22 cellular contexts compared by ENCODE assay signal in genomic region chr15:32873292-32874114, GRCh38.
DNase-seq lines count a peak whose midpoint lies in the region; ATAC-seq, FAIRE-seq and TF ChIP-seq lines count a peak whose summit lies in the region.
"Had no signal": no experiment of that assay in that cellular context is flagged by ENCODE, and none has a peak within 500 bp of the region (broad histone marks: within the 10 kb centered on the region; RNA-seq: fewer than 3 reads in every experiment).

No MANE protein-coding gene starts in this region.

- intact Hi-C loops in gastrocnemius medialis (cut with DNase I; ENCODE audit: low total_unique reads): no loop called here

- H3K4me3 Mint-ChIP-seq in GM23338: no peak overlapping the region
- H3K4me3 Mint-ChIP-seq in effector memory CD8-positive, alpha-beta T cell: no peak overlapping the region
- H3K4me3 Mint-ChIP-seq: activated naive CD4-positive, alpha-beta T cell treated with anti-CD3 and anti-CD28 coated beads for 36 hours; B cell; naive thymus-derived CD8-positive, alpha-beta T cell; stimulated activated naive CD8-positive, alpha-beta T cell treated with anti-CD3 and anti-CD28 coated beads, Interleukin-15, amount 100 ng/mL, for 72 hours; T-helper 1 cell treated with Interleukin-12 subunit alpha and Interleukin-12 subunit beta and Interleukin-4 antibody, amounts not matched to agents 30 μg/mL and 1 μg/mL, for 36 hours had no signal

- DNase-seq in GM23338 (ENCODE audit: low spot score) (no peak), adipocyte (ENCODE audit: low read depth) (no peak), kidney tubule cell (ENCODE audit: low spot score) (peak; percentile 12), gastrocnemius medialis (no peak), HTR-8/SVneo (ENCODE audit: insufficient read length, low spot score) (no peak), NCI-H526 treated with DMSO at 0.1 percent for 48 hours (lab: John Stamatoyannopoulos, UW) (no peak)
- no peak for DNase-seq in effector memory CD8-positive, alpha-beta T cell
- no peak for DNase-seq in activated CD4-positive, alpha-beta T cell treated with anti-CD3 and anti-CD28 coated beads for 4 hours
- DNase-seq: activated CD4-positive, CD25-positive, alpha-beta regulatory T cell treated with anti-CD3 and anti-CD28 coated beads, Interleukin-2, amount 50 U/mL, for 72 hours; activated naive CD4-positive, alpha-beta T cell treated with anti-CD3 and anti-CD28 coated beads for 36 hours; DMS79; effector CD8-positive, alpha-beta T cell; naive thymus-derived CD8-positive, alpha-beta T cell; NCI-H1694; NCI-H510A; stimulated activated naive CD8-positive, alpha-beta T cell treated with anti-CD3 and anti-CD28 coated beads, Interleukin-15, amount 100 ng/mL, for 72 hours had no signal

- no peak overlapping the region for H3K27ac ChIP-seq in GM23338 (ENCODE audit: low read depth)
- peak overlapping the region; percentile 5 to 37 (median 30) for H3K27ac ChIP-seq in gastrocnemius medialis
- H3K27ac ChIP-seq: HL-60 had no signal

- H3K36me3 Mint-ChIP-seq in GM23338 (ENCODE audit: low read depth): no peaks in the 10 kb centered on the region; the same call in 2 of the 3 replicates
- no peaks in the 10 kb centered on the region for H3K36me3 Mint-ChIP-seq in effector memory CD8-positive, alpha-beta T cell (ENCODE audit: insufficient read depth)

- no peaks in the 10 kb centered on the region for H3K9me3 Mint-ChIP-seq in GM23338
- no peaks in the 10 kb centered on the region for H3K9me3 Mint-ChIP-seq in effector memory CD8-positive, alpha-beta T cell
- H3K9me3 Mint-ChIP-seq: activated naive CD4-positive, alpha-beta T cell treated with anti-CD3 and anti-CD28 coated beads for 36 hours; naive thymus-derived CD8-positive, alpha-beta T cell; stimulated activated naive CD8-positive, alpha-beta T cell treated with anti-CD3 and anti-CD28 coated beads, Interleukin-15, amount 100 ng/mL, for 72 hours; T-helper 1 cell treated with Interleukin-12 subunit alpha and Interleukin-12 subunit beta and Interleukin-4 antibody, amounts not matched to agents 30 μg/mL and 1 μg/mL, for 36 hours had no signal

- no peaks in the 10 kb centered on the region for H4K20me1 ChIP-seq in GM23338 (replicated peaks; ENCODE audit: insufficient read depth)

- no peaks in the 10 kb centered on the region for H3K79me2 ChIP-seq in GM23338 (replicated peaks; ENCODE audit: insufficient read depth)

- H3K36me3 ChIP-seq in GM23338 (ENCODE audit: insufficient read depth) (no peaks in the 10 kb centered on the region; the same call in 1 of the 2 replicates), adipocyte (ENCODE audit: control insufficient read depth, insufficient read depth, low read length, severe bottlenecking) (no peaks in the 10 kb centered on the region), gastrocnemius medialis (no peaks in the 10 kb centered on the region)

- H3K9me3 ChIP-seq in adipocyte (ENCODE audit: control insufficient read depth, low read length): no peaks in the 10 kb centered on the region
- no peaks in the 10 kb centered on the region for H3K9me3 ChIP-seq in gastrocnemius medialis

- no peaks in the 10 kb centered on the region for H3K27me3 Mint-ChIP-seq in GM23338 (ENCODE audit: insufficient read depth, low read depth, poor library complexity)
- H3K27me3 Mint-ChIP-seq in effector memory CD8-positive, alpha-beta T cell: no peaks in the 10 kb centered on the region
- H3K27me3 Mint-ChIP-seq: naive thymus-derived CD8-positive, alpha-beta T cell had no signal

- peak overlapping the region; percentile 43 for H3K9ac ChIP-seq in adipocyte (ENCODE audit: low read length)

- FAIRE-seq in HTR-8/SVneo (lab: Jason Lieb, UNC): no peak
- FAIRE-seq: frontal cortex, kidney had no signal

- no peak overlapping the region; the same call in 1 of the 2 replicates for H3K27ac Mint-ChIP-seq in GM23338
- no peak overlapping the region for H3K27ac Mint-ChIP-seq in effector memory CD8-positive, alpha-beta T cell
- H3K27ac Mint-ChIP-seq: activated naive CD4-positive, alpha-beta T cell treated with anti-CD3 and anti-CD28 coated beads for 36 hours; B cell; stimulated activated naive CD8-positive, alpha-beta T cell treated with anti-CD3 and anti-CD28 coated beads, Interleukin-15, amount 100 ng/mL, for 72 hours; T-helper 1 cell treated with Interleukin-12 subunit alpha and Interleukin-12 subunit beta and Interleukin-4 antibody, amounts not matched to agents 30 μg/mL and 1 μg/mL, for 36 hours had no signal

- in situ Hi-C loops in gastrocnemius medialis (cut with MboI; ENCODE audit: low sequenced_read_pairs in 4 of 4): no loop called here

- H3F3A ChIP-seq in GM23338 (replicated peaks; ENCODE audit: low read depth): no peaks in the 10 kb centered on the region

- H2AFZ ChIP-seq in GM23338: 0 out of 2 replicates have a peak overlapping the region, but pooled peaks have one; percentile 38

- H3K4me2 ChIP-seq in GM23338: no peak overlapping the region

- no peaks in the 10 kb centered on the region for H3K4me1 Mint-ChIP-seq in GM23338
- no peaks in the 10 kb centered on the region for H3K4me1 Mint-ChIP-seq in effector memory CD8-positive, alpha-beta T cell (ENCODE audit: low read depth in 2 of 2)
- H3K4me1 Mint-ChIP-seq: stimulated activated naive CD8-positive, alpha-beta T cell treated with anti-CD3 and anti-CD28 coated beads, Interleukin-15, amount 100 ng/mL, for 72 hours had no signal

- H3K4me1 ChIP-seq in GM23338 (ENCODE audit: insufficient read depth) (no peaks in the 10 kb centered on the region), adipocyte (ENCODE audit: control insufficient read depth, insufficient read depth, low read length) (peaks cover 32% of the 10 kb centered on the region), gastrocnemius medialis (no peaks in the 10 kb centered on the region)

- no peak overlapping the region for H3K4me3 ChIP-seq in GM23338
- H3K4me3 ChIP-seq in adipocyte (ENCODE audit: low read length): no peak overlapping the region
- no peak overlapping the region for H3K4me3 ChIP-seq in gastrocnemius medialis

- ATAC-seq in GM23338: no peak
- ATAC-seq in gastrocnemius medialis: no peak
- no peak for ATAC-seq in effector memory CD8-positive, alpha-beta T cell (replicated peaks)
- ATAC-seq: HCT116; naive thymus-derived CD8-positive, alpha-beta T cell; stimulated activated naive CD8-positive, alpha-beta T cell treated with anti-CD3 and anti-CD28 coated beads, Interleukin-15, amount 100 ng/mL, for 72 hours had no signal

- peaks cover 3% of the 10 kb centered on the region for H3K9me2 ChIP-seq in GM23338 (ENCODE audit: insufficient read depth)

- TF ChIP-seq CTCF in GM23338 (conservative IDR thresholded peaks at IDR 0.05; ENCODE audit: low read depth in 2 of 2) (no peak), gastrocnemius medialis (IDR thresholded peaks at IDR 0.05 in 4 of 5, conservative IDR thresholded peaks at IDR 0.05 in 1 of 5) (no peak)

- no peak for TF ChIP-seq POLR2A in gastrocnemius medialis (IDR thresholded peaks at IDR 0.05)

- H3K27me3 ChIP-seq in GM23338 (ENCODE audit: insufficient read depth): no peaks in the 10 kb centered on the region
- no peaks in the 10 kb centered on the region for H3K27me3 ChIP-seq in adipocyte (replicated peaks; ENCODE audit: control insufficient read depth, insufficient read depth, low read length)
- H3K27me3 ChIP-seq in gastrocnemius medialis: no peaks in the 10 kb centered on the region

TF ChIP-seq in GM23338, 12 proteins besides CTCF, POLR2A, EP300 and RAD21:
- TF ChIP-seq NANOG (IDR thresholded peaks at IDR 0.05; ENCODE audit: borderline replicate concordance) (no peak), ZNF114 (CRISPR knock-in tag; IDR thresholded peaks at IDR 0.05) (no peak), STAT1 (IDR thresholded peaks at IDR 0.05; ENCODE audit: unreplicated experiment) (no peak), EZH2phosphoT487 (IDR thresholded peaks at IDR 0.05; ENCODE audit: unreplicated experiment) (no peak), JUNB (IDR thresholded peaks at IDR 0.05; ENCODE audit: unreplicated experiment) (no peak), POLR2AphosphoS5 (IDR thresholded peaks at IDR 0.05; ENCODE audit: low read depth) (no peak), REST (IDR thresholded peaks at IDR 0.05; ENCODE audit: unreplicated experiment) (no peak), ETS1 (IDR thresholded peaks at IDR 0.05) (no peak), CREB1 (CRISPR knock-in tag; IDR thresholded peaks at IDR 0.05; ENCODE audit: low read depth) (no peak)
TF ChIP-seq in GM23338: peak in this region for 0.
